10 cellular contexts compared by ENCODE assay signal in genomic region chr15:64877435-64877834, GRCh38. TPM values are rescaled to one million over a fixed set of nuclear protein-coding genes. Genes with fewer than 3 reads are reported as not detected.
DNase-seq lines count a peak whose midpoint lies in the region; ATAC-seq and TF ChIP-seq lines count a peak whose summit lies in the region.
"Had no signal": no experiment of that assay in that cellular context is flagged by ENCODE, and none has a peak within 500 bp of the region (broad histone marks: within the 10 kb centered on the region; RNA-seq: fewer than 3 reads in every experiment).

No MANE protein-coding gene starts in this region.

- no peaks in the 10 kb centered on the region for H3K9me3 ChIP-seq in upper lobe of right lung

- H3K36me3 ChIP-seq in upper lobe of right lung, result no peaks in the 10 kb centered on the region

- H3K36me3 Mint-ChIP-seq in activated CD4-positive, alpha-beta T cell treated with anti-CD3 and anti-CD28 coated beads, Interleukin-2, amount 10 ng/mL, durations not matched to agents 24 days and 14 days (ENCODE audit: low read depth), result no peaks in the 10 kb centered on the region

- H3K4me3 ChIP-seq in cardiac fibroblast (replicated peaks in 1 of 2; ENCODE audit: low read depth in 2 of 2, low read length in 2 of 2) (no peak overlapping the region), upper lobe of right lung (no peak overlapping the region)
- H3K4me3 ChIP-seq: coronary artery had no signal

- DNase-seq in activated CD4-positive, alpha-beta T cell treated with anti-CD3 and anti-CD28 coated beads, Interleukin-2, amount 10 ng/mL, durations not matched to agents 24 days and 14 days, result peak; percentile 76
- no peak for DNase-seq in activated CD4-positive, alpha-beta T cell treated with anti-CD3 and anti-CD28 coated beads for 48 hours
- DNase-seq in cardiac fibroblast (ENCODE audit: low read depth in 2 of 2) (peak; percentile 47 to 54), medulla oblongata (ENCODE audit: extremely low spot score) (peak; percentile 91), upper lobe of right lung (peak; percentile 83), kidney tubule cell (ENCODE audit: low spot score) (no peak), inferior parietal cortex (ENCODE audit: extremely low spot score) (no peak), GM13976 (ENCODE audit: low spot score) (no peak)
- DNase-seq: T-helper 9 cell had no signal

- no peaks in the 10 kb centered on the region for H3K27me3 Mint-ChIP-seq in activated CD4-positive, alpha-beta T cell treated with anti-CD3 and anti-CD28 coated beads, Interleukin-2, amount 10 ng/mL, durations not matched to agents 24 days and 14 days

- intact Hi-C loops in activated CD4-positive, alpha-beta T cell treated with anti-CD3 and anti-CD28 coated beads, Interleukin-2, amount 10 ng/mL, durations not matched to agents 24 days and 14 days (cut with micrococcal nuclease), result no loop called here
- intact Hi-C loops in upper lobe of right lung (cut with DNase I), result no loop called here

- H3K27me3 ChIP-seq in upper lobe of right lung, result no peaks in the 10 kb centered on the region

- H3K27ac ChIP-seq in upper lobe of right lung, result peak overlapping the region; percentile 77

- TF ChIP-seq CTCF in cardiac fibroblast (IDR thresholded peaks at IDR 0.05; ENCODE audit: low read depth, low read length) (no peak), upper lobe of right lung (IDR thresholded peaks at IDR 0.05) (no peak), GM13976 (IDR thresholded peaks at IDR 0.05; ENCODE audit: borderline replicate concordance, control extremely low read depth, extremely low read depth, insufficient read depth, missing control alignments) (no peak)

- H3K4me1 Mint-ChIP-seq in activated CD4-positive, alpha-beta T cell treated with anti-CD3 and anti-CD28 coated beads, Interleukin-2, amount 10 ng/mL, durations not matched to agents 24 days and 14 days, result peaks cover 40% of the 10 kb centered on the region

- H3K4me1 ChIP-seq in upper lobe of right lung, result peaks cover 54% of the 10 kb centered on the region

- peak overlapping the region; percentile 73 for H3K27ac Mint-ChIP-seq in activated CD4-positive, alpha-beta T cell treated with anti-CD3 and anti-CD28 coated beads, Interleukin-2, amount 10 ng/mL, durations not matched to agents 24 days and 14 days

- ATAC-seq in upper lobe of right lung, result peak; percentile 82

- H3K4me3 Mint-ChIP-seq in activated CD4-positive, alpha-beta T cell treated with anti-CD3 and anti-CD28 coated beads, Interleukin-2, amount 10 ng/mL, durations not matched to agents 24 days and 14 days, result no peak overlapping the region

- in situ Hi-C loops in GM13976 (cut with MboI; ENCODE audit: low sequenced_read_pairs, unreplicated experiment), result no loop called here

- no peaks in the 10 kb centered on the region for H3K9me3 Mint-ChIP-seq in activated CD4-positive, alpha-beta T cell treated with anti-CD3 and anti-CD28 coated beads, Interleukin-2, amount 10 ng/mL, durations not matched to agents 24 days and 14 days

RNA-seq across cellular contexts. Expression of gene ANKDD1A, which starts 34.3 kb away (rescaled TPM):
- total RNA-seq in activated CD4-positive, alpha-beta T cell treated with anti-CD3 and anti-CD28 coated beads, Interleukin-2, amount 10 ng/mL, durations not matched to agents 24 days and 14 days, result 1.4 and 1.8 TPM in 2 replicates
- 6.0 TPM for total RNA-seq in upper lobe of right lung

RNA-seq across cellular contexts. Expression of gene PLEKHO2, which starts 35.7 kb away (rescaled TPM):
- total RNA-seq in activated CD4-positive, alpha-beta T cell treated with anti-CD3 and anti-CD28 coated beads, Interleukin-2, amount 10 ng/mL, durations not matched to agents 24 days and 14 days, result 15.7 and 16.9 TPM in 2 replicates
- 62.8 TPM for total RNA-seq in upper lobe of right lung

RNA-seq across cellular contexts. Expression of gene PIF1, which starts 52.0 kb away (rescaled TPM):
- total RNA-seq in activated CD4-positive, alpha-beta T cell treated with anti-CD3 and anti-CD28 coated beads, Interleukin-2, amount 10 ng/mL, durations not matched to agents 24 days and 14 days, result 20.9 and 22.6 TPM in 2 replicates
- 0.67 TPM for total RNA-seq in upper lobe of right lung

Comparison
In these comparisons a context has a peak if more than half of its experiments do, and no peak if none do; other contexts are left out.
1. DNase-seq: peak in activated CD4-positive, alpha-beta T cell treated with anti-CD3 and anti-CD28 coated beads, Interleukin-2, amount 10 ng/mL, durations not matched to agents 24 days and 14 days (single experiment), cardiac fibroblast (2 of 2), medulla oblongata (single experiment) and upper lobe of right lung (single experiment); none in activated CD4-positive, alpha-beta T cell treated with anti-CD3 and anti-CD28 coated beads for 48 hours (single experiment), kidney tubule cell (single experiment), inferior parietal cortex (single experiment) and GM13976 (single experiment).
2. RNA of gene PIF1, which starts 52.0 kb away (total RNA-seq): 20.9 to 22.6 TPM in activated CD4-positive, alpha-beta T cell treated with anti-CD3 and anti-CD28 coated beads, Interleukin-2, amount 10 ng/mL, durations not matched to agents 24 days and 14 days; 0.67 TPM in upper lobe of right lung (single experiment); every median in the first group is over 10 times any median in the second.